In genomic region chr4:17535242-17535641, GRCh38 we compare ENCODE assay signal across 1 cellular context.
TF ChIP-seq lines count a peak whose summit lies in the region.

No MANE protein-coding gene starts in this region.

TF ChIP-seq in HCT116, 20 proteins besides CTCF, POLR2A, EP300 and RAD21 (continued from another document):
- TF ChIP-seq REST (IDR thresholded peaks at IDR 0.05; ENCODE audit: low read depth) (no peak), MAX (IDR thresholded peaks at IDR 0.05) (no peak), SRF (IDR thresholded peaks at IDR 0.05; ENCODE audit: low read depth) (no peak), ELF1 (IDR thresholded peaks at IDR 0.05; ENCODE audit: borderline replicate concordance, low read depth) (no peak), FOSL1 (IDR thresholded peaks at IDR 0.05; ENCODE audit: low read depth) (no peak), ZFX (IDR thresholded peaks at IDR 0.05) (no peak), CBX3 (IDR thresholded peaks at IDR 0.05; ENCODE audit: low read depth) (no peak)
TF ChIP-seq in HCT116: peak in this region for 0.
